10 cellular contexts compared by ENCODE assay signal in the genomic region with DNA sequence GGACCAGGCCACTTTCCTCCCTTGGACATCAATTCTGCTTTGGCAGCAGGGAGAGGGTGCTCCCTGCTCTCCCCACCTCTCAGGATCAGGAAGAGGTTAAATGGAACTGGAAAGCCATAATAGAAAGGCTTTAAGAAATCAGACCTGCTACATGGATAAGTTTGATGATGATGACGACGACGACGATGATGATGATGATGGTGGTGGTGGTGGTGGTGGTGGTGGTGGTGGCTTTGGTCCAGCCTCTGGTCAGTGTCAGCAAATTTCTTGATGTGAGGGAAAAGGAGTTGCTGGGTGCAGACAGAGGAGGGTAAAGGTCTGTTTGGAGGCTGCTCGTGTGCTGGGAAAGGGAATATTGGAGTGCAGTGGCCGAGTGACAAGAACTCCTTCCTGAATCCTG. TPM values are rescaled to one million over a fixed set of nuclear protein-coding genes. Genes with fewer than 3 reads are reported as not detected.
"Had no signal": no experiment of that assay in that cellular context is flagged by ENCODE, and none has a peak within 500 bp of the region (broad histone marks: within the 10 kb centered on the region; RNA-seq: fewer than 3 reads in every experiment).

No MANE protein-coding gene starts in this region.

- H3K27ac ChIP-seq: GM23248, HL-60 had no signal

- H3K9ac ChIP-seq: GM23248 had no signal

- H2AFZ ChIP-seq: GM23248 had no signal

- DNase-seq: GM23248, GOT3, H7, HCEC 1CT, HFFc6, IMR-90 had no signal

- H3K4me3 ChIP-seq: GM23248, K562 had no signal

RNA-seq across cellular contexts. Expression of gene VWA5B1, which starts 36.8 kb away (rescaled TPM):
- total RNA-seq: GM23248, H4, HFFc6, HT1080, IMR-90, K562 had no signal
- polyA plus RNA-seq: GM23248, IMR-90, K562 had no signal
